In the genomic region with DNA sequence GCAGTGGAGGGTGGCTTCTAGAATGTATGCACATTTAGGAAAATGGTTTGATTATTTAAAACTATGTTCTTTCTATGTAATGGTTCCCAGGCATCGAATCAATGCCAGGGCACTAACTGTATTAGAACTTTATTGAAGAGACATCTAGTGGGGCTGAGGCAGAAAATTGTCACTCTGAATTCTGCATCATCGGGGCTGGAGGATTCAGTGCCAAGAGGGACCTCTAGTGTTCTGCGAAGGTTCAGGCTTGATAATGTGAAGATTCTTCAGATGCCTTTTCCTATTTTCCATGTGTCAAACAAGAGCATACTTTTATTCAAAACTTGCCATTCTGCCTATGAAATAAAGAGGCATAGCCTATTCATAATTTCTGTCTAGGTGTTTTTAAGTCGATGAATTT, we compare ENCODE assay signal across 8 cellular contexts.
A peak's percentile ranks its signal among the peaks of the same experiment; 100 is the strongest.
DNase-seq lines count a peak whose midpoint lies in the region; ATAC-seq and TF ChIP-seq lines count a peak whose summit lies in the region.

No MANE protein-coding gene starts in this region.

- no peak overlapping the region for H2AFZ ChIP-seq in GM23248

- H3K36me3 ChIP-seq in GM23248 (ENCODE audit: low read depth) (no peaks in the 10 kb centered on the region), NT2/D1 (ENCODE audit: insufficient read depth, insufficient read length, low read length) (no peaks in the 10 kb centered on the region), upper lobe of right lung (no peaks in the 10 kb centered on the region)

- H3K79me2 ChIP-seq in GM23248 (ENCODE audit: insufficient read depth) = no peaks in the 10 kb centered on the region

- intact Hi-C loops in upper lobe of right lung (cut with DNase I) = no loop called here

- H3K4me3 ChIP-seq in GM23248 = no peak overlapping the region
- no peak overlapping the region for H3K4me3 ChIP-seq in NT2/D1 (ENCODE audit: insufficient read length, low read depth)
- H3K4me3 ChIP-seq in upper lobe of right lung = no peak overlapping the region

- ATAC-seq in upper lobe of right lung (peak; percentile 25), HG02763 (IDR thresholded peaks at IDR 0.05; ENCODE audit: unreplicated experiment) (no peak)

- no peaks in the 10 kb centered on the region for H3K4me1 ChIP-seq in GM23248 (ENCODE audit: insufficient read depth)
- H3K4me1 ChIP-seq in NT2/D1 (ENCODE audit: insufficient read depth, insufficient read length) = peaks cover 5% of the 10 kb centered on the region
- no peaks in the 10 kb centered on the region for H3K4me1 ChIP-seq in upper lobe of right lung

- in situ Hi-C loops in GM23248 (cut with MboI) = no loop called here

- no peak overlapping the region for H3K4me2 ChIP-seq in GM23248 (ENCODE audit: unreplicated experiment)

- no peaks in the 10 kb centered on the region for H3K9me2 ChIP-seq in GM23248 (ENCODE audit: insufficient read depth)

- H3K27me3 ChIP-seq in GM23248 (replicated peaks; ENCODE audit: insufficient read depth) (no peaks in the 10 kb centered on the region), NT2/D1 (ENCODE audit: insufficient read depth, insufficient read length) (no peaks in the 10 kb centered on the region), upper lobe of right lung (no peaks in the 10 kb centered on the region)

- no peak overlapping the region for H3K27ac ChIP-seq in GM23248
- H3K27ac ChIP-seq in upper lobe of right lung = no peak overlapping the region

- H3F3A ChIP-seq in GM23248 (ENCODE audit: insufficient read depth) = no peaks in the 10 kb centered on the region

- 28 to 30% methylated on average over 4 of the region's 4 CpGs for WGBS in GM23248 (ENCODE audit: low coverage in 1 of 2, low lambda C conversion rate in 2 of 2, missing lambda C conversion rate in 2 of 2), 2 experiments

- H3K9ac ChIP-seq in GM23248 = no peak overlapping the region
- no peak overlapping the region for H3K9ac ChIP-seq in NT2/D1 (ENCODE audit: insufficient read length, low read depth)

- H3K9me3 ChIP-seq in GM23248 (ENCODE audit: low read depth) = no peaks in the 10 kb centered on the region
- no peaks in the 10 kb centered on the region for H3K9me3 ChIP-seq in NT2/D1 (ENCODE audit: insufficient read depth, low read length)
- H3K9me3 ChIP-seq in upper lobe of right lung = no peaks in the 10 kb centered on the region

- TF ChIP-seq CTCF in upper lobe of right lung (IDR thresholded peaks at IDR 0.05) = peak; percentile 51

- H4K20me1 ChIP-seq in GM23248 (ENCODE audit: insufficient read depth) = no peaks in the 10 kb centered on the region

- peak; percentile 18 for DNase-seq in 8988T
- DNase-seq in GM23248 = peak; percentile 68
- DNase-seq in NT2/D1 (ENCODE audit: low read depth, low spot score) = peak; percentile 35
- DNase-seq in globus pallidus (ENCODE audit: low spot score) = peak; percentile 51
- DNase-seq in upper lobe of right lung = no peak
- DNase-seq in NK-92 treated with Interleukin-12 subunit alpha and Interleukin-12 subunit beta, amount 100 ng/mL, for 24 hours (lab: John Stamatoyannopoulos, UW) = no peak
- DNase-seq in activated effector memory CD4-positive, alpha-beta T cell treated with Interleukin-2 at 50 U/mL for 16 hours = no peak

Comparison
In these comparisons a context has a peak if more than half of its experiments do, and no peak if none do; other contexts are left out.
1. DNase-seq: peak in 8988T (single experiment), GM23248 (single experiment), NT2/D1 (single experiment) and globus pallidus (single experiment); none in upper lobe of right lung (single experiment), NK-92 treated with Interleukin-12 subunit alpha and Interleukin-12 subunit beta, amount 100 ng/mL, for 24 hours (single experiment) and activated effector memory CD4-positive, alpha-beta T cell treated with Interleukin-2 at 50 U/mL for 16 hours (single experiment).